In the genomic region with DNA sequence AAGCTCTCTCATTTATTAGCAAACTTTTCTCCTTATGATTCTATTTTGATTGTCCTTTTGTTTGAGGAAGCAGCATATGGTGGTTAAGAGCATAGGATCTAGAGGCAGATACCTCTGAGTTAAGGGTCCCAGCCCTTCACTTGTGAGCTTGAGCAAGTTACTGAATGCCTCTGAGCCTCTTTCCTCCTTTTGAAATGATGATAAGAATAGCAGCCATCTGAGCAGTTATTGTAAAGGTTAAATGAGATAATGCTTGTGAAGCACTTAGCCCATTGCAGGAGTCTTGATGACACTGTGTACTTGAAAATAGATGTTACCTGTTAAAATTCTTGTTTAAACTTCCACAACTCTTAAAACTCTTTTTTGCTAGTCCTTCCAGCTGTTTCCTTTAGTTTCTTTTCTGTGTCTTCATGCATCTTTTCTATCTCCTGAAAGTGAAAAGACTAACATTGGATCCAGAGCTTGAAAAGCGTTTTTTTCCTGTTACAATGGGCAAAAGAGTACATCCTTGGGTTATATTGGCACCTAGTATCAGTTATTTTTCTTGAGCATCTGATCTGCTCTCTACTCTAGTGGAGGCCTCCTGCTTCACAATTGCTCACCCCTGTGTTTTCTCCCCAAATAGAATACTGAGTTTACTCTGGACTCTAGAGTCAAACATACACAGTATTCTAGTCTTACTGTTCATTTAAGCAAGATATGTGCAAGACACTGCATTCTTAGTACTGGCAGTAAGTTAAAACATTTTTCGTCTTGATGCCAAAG, we compare ENCODE assay signal across 9 cellular contexts. TPM values are rescaled to one million over a fixed set of nuclear protein-coding genes. Genes with fewer than 3 reads are reported as not detected.
DNase-seq lines count a peak whose midpoint lies in the region; ATAC-seq and TF ChIP-seq lines count a peak whose summit lies in the region.
"Had no signal": no experiment of that assay in that cellular context is flagged by ENCODE, and none has a peak within 500 bp of the region (broad histone marks: within the 10 kb centered on the region; RNA-seq: fewer than 3 reads in every experiment).

No MANE protein-coding gene starts in this region.

- peak overlapping the region; percentile 92 to 99 (median 96) for H3K4me3 Mint-ChIP-seq in IgD-negative memory B cell

- H3K4me1 Mint-ChIP-seq in IgD-negative memory B cell: peaks cover 52 to 57% (median 53%) of the 10 kb centered on the region in 3 donors

- H3K36me3 Mint-ChIP-seq in IgD-negative memory B cell: no peaks in the 10 kb centered on the region

- H4K20me1 ChIP-seq in BLaER1: peaks cover 75% of the 10 kb centered on the region

- no peak for TF ChIP-seq CTCF in astrocyte of the spinal cord (IDR thresholded peaks at IDR 0.05; ENCODE audit: low read depth, low read length)

- in situ Hi-C loops in astrocyte of the spinal cord (cut with HindIII; ENCODE audit: low sequenced_read_pairs): no loop called here

- H3K4me3 ChIP-seq in BLaER1: peak overlapping the region; percentile 94
- peak overlapping the region; percentile 96 for H3K4me3 ChIP-seq in astrocyte of the spinal cord (ENCODE audit: low read depth, low read length)
- H3K4me3 ChIP-seq in mononuclear cell (ENCODE audit: low read length): peak overlapping the region; percentile 94

- peak overlapping the region; percentile 42 to 86 (median 42) for H3K27ac Mint-ChIP-seq in IgD-negative memory B cell

- peak overlapping the region; percentile 87 for H3K4me2 ChIP-seq in BLaER1

- DNase-seq in astrocyte of the spinal cord (ENCODE audit: low read depth, low spot score) (peak; percentile 35), left lobe of liver (ENCODE audit: low spot score) (no peak), anterior cingulate cortex (lab: John Stamatoyannopoulos, UW) (no peak), NCI-H187 (lab: John Stamatoyannopoulos, UW) (no peak)
- DNase-seq: activated CD4-positive, alpha-beta T cell treated with anti-CD3 and anti-CD28 coated beads, Interleukin-2, amount 50 U/mL, for 4 hours had no signal

- H3K27me3 ChIP-seq in BLaER1 (no peaks in the 10 kb centered on the region), mononuclear cell (ENCODE audit: insufficient read depth, low read length) (no peaks in the 10 kb centered on the region)

- ATAC-seq in left lobe of liver (no peak), HG03521 (IDR thresholded peaks at IDR 0.05; ENCODE audit: unreplicated experiment) (no peak)

- H3K27me3 Mint-ChIP-seq in IgD-negative memory B cell: no peaks in the 10 kb centered on the region

- H3K9me3 Mint-ChIP-seq in IgD-negative memory B cell: no peaks in the 10 kb centered on the region

- H3K36me3 ChIP-seq in BLaER1: peaks cover 6% of the 10 kb centered on the region

- peak overlapping the region; percentile 98 for H3K27ac ChIP-seq in BLaER1

- H3K4me1 ChIP-seq in BLaER1: peaks cover 47% of the 10 kb centered on the region
- H3K4me1 ChIP-seq in mononuclear cell (ENCODE audit: insufficient read depth, low read length): peaks cover 21% of the 10 kb centered on the region

- peaks cover 6% of the 10 kb centered on the region; the same call in 1 of the 2 replicates for H3K9me3 ChIP-seq in BLaER1
- no peaks in the 10 kb centered on the region for H3K9me3 ChIP-seq in mononuclear cell (ENCODE audit: low read depth, low read length)

- peak overlapping the region; percentile 97 for H3K9ac ChIP-seq in BLaER1

RNA-seq across cellular contexts. Expression of gene HIF1A, which starts 3.1 kb away (rescaled TPM):
- polyA plus RNA-seq in IgD-negative memory B cell: 88.0 TPM
- 972 TPM for total RNA-seq in mononuclear cell
- total RNA-seq in left lobe of liver: 27.9 TPM

Comparison
In these comparisons a context has a peak if more than half of its experiments do, and no peak if none do; other contexts are left out.
1. RNA of gene HIF1A, which starts 3.1 kb away (total RNA-seq): 972 TPM in mononuclear cell (single experiment); 27.9 TPM in left lobe of liver (single experiment); every median in the first group is over 10 times any median in the second.
2. Peak in every context shown above with its lines, with median percentiles within 50 percentile points of each other: H3K4me3 ChIP-seq.